In the genomic region with DNA sequence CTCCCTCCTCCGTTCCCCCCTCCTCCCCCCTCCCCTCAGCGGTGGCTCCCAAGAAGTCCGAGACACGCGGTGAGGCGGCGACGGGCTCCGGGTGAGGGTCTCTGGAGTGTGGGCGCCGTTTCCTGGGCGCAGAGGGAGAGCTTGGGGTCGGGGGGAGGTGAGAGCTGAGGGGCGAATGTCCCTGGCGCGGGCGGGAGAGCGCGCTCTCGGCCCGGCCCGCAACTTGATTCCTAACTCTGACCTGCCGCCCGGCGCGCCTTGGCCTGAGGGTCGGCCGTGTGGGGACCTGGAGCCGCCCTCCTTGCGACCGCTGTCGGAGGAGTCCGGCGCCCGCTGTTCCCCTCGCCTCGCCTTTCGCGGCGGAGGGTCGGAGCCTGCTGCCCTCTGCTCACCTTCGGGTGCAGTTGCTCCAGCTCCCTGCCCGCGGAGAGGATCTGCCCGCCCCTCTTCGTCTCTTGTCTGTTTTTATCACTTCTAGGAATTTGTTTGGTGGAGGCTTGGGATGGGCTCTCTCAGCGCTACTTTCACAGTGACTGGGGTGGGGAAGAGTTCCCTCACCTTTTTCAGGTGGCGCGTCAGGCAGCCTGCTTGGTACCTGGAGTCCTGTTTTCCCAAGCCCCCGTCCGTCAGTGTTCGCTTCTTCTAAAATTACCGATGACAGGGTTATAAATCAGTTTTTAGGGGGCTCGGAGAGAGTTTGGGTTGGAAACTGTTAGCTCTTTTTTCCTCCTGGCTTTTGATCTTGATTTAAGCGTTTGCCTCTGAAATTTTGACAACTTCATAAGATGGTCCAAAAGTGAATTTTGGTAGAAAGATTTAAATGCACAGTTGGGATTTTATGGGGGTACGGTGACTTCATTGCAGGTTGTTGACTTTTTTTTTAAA, we compare ENCODE assay signal across 8 cellular contexts. TPM values are rescaled to one million over a fixed set of nuclear protein-coding genes. Genes with fewer than 3 reads are reported as not detected.
DNase-seq lines count a peak whose midpoint lies in the region; ATAC-seq and TF ChIP-seq lines count a peak whose summit lies in the region.

No MANE protein-coding gene starts in this region.

- H3K4me2 ChIP-seq in DOHH2 (ENCODE audit: low read length) (peak overlapping the region; percentile 88), SU-DHL-6 (ENCODE audit: low read depth, low read length, poor library complexity, severe bottlenecking) (peak overlapping the region; percentile 78)

- H2AFZ ChIP-seq in SU-DHL-6 (ENCODE audit: low read depth, low read length, severe bottlenecking): no peak overlapping the region

- peaks cover 28% of the 10 kb centered on the region for H3K36me3 ChIP-seq in DOHH2 (ENCODE audit: control insufficient read depth, low read length)
- peaks cover 4% of the 10 kb centered on the region; the same call in 1 of the 2 replicates for H3K36me3 ChIP-seq in SU-DHL-6 (ENCODE audit: low read length)
- no peaks in the 10 kb centered on the region for H3K36me3 ChIP-seq in suprapubic skin

- ATAC-seq in GM19455 (IDR thresholded peaks at IDR 0.05; ENCODE audit: unreplicated experiment) (peak; percentile 40), HG03520 (IDR thresholded peaks at IDR 0.05; ENCODE audit: unreplicated experiment) (peak; percentile 29), memory B cell (ENCODE audit: low read depth) (peak; percentile 24)

- H4K20me1 ChIP-seq in DOHH2 (ENCODE audit: control insufficient read depth, insufficient read depth, low read depth, low read length) (peaks cover 23% of the 10 kb centered on the region; the same call in 1 of the 2 replicates), SU-DHL-6 (ENCODE audit: low read depth, low read length) (peaks cover 16% of the 10 kb centered on the region)

- H3K27me3 ChIP-seq in DOHH2 (ENCODE audit: control insufficient read depth, low read length) (no peaks in the 10 kb centered on the region), SU-DHL-6 (ENCODE audit: low read length) (no peaks in the 10 kb centered on the region), suprapubic skin (no peaks in the 10 kb centered on the region)

- H3K4me3 ChIP-seq in DOHH2 (ENCODE audit: low read length) (peak overlapping the region; percentile 97), SU-DHL-6 (ENCODE audit: insufficient read depth, low read length, poor library complexity, severe bottlenecking) (peak overlapping the region; percentile 83), coronary artery (peak overlapping the region; percentile 98), suprapubic skin (peak overlapping the region; percentile 98)

- peak overlapping the region; percentile 81 for H3K9ac ChIP-seq in SU-DHL-6 (ENCODE audit: low read length)

- no peaks in the 10 kb centered on the region for H3K9me3 Mint-ChIP-seq in memory B cell

- H3K27ac ChIP-seq in DOHH2 (ENCODE audit: low read depth, low read length): peak overlapping the region; percentile 87
- H3K27ac ChIP-seq in SU-DHL-6 (ENCODE audit: low read depth, low read length): peak overlapping the region; percentile 67
- H3K27ac ChIP-seq in coronary artery: peak overlapping the region; percentile 87 to 97
- H3K27ac ChIP-seq in suprapubic skin: peak overlapping the region; percentile 96

- peaks cover 57% of the 10 kb centered on the region for H3K79me2 ChIP-seq in DOHH2 (ENCODE audit: control insufficient read depth, low read length)
- H3K79me2 ChIP-seq in SU-DHL-6 (ENCODE audit: insufficient read depth, low read length): peaks cover 54% of the 10 kb centered on the region

- peak overlapping the region; percentile 94 for H3K27ac Mint-ChIP-seq in memory B cell

- H3K4me1 Mint-ChIP-seq in memory B cell: peaks cover 25% of the 10 kb centered on the region

- H3K9me2 ChIP-seq in DOHH2 (replicated peaks; ENCODE audit: control insufficient read depth, low read length): no peaks in the 10 kb centered on the region
- no peaks in the 10 kb centered on the region for H3K9me2 ChIP-seq in SU-DHL-6 (replicated peaks; ENCODE audit: insufficient read depth, low read length)

- TF ChIP-seq CTCF in DOHH2 (IDR thresholded peaks at IDR 0.05; ENCODE audit: low read depth, low read length, poor library complexity, severe bottlenecking) (peak; percentile 5), SU-DHL-6 (IDR thresholded peaks at IDR 0.05; ENCODE audit: insufficient read depth, low read length, poor library complexity, severe bottlenecking) (no peak), coronary artery (IDR thresholded peaks at IDR 0.05) (no peak), suprapubic skin (IDR thresholded peaks at IDR 0.05) (no peak)

- H3K9me3 ChIP-seq in DOHH2 (ENCODE audit: control insufficient read depth, insufficient read depth, low read length) (no peaks in the 10 kb centered on the region), SU-DHL-6 (ENCODE audit: insufficient read depth, low read length) (no peaks in the 10 kb centered on the region), suprapubic skin (no peaks in the 10 kb centered on the region)

- DNase-seq in coronary artery (ENCODE audit: low spot score): no peak
- DNase-seq in memory B cell (ENCODE audit: low spot score in 2 of 2): no peak
- DNase-seq in suprapubic skin (ENCODE audit: low spot score in 2 of 2): peak; percentile 73 to 80
- no peak for DNase-seq in central memory CD4-positive, alpha-beta T cell

- H3K36me3 Mint-ChIP-seq in memory B cell: peaks cover 2% of the 10 kb centered on the region

- under 1% methylated on average over 27 of the region's 56 CpGs for WGBS in suprapubic skin

- no peak for TF ChIP-seq POLR2A in suprapubic skin (IDR thresholded peaks at IDR 0.05)

- no peaks in the 10 kb centered on the region for H3K27me3 Mint-ChIP-seq in memory B cell

- no peak for TF ChIP-seq EP300 in suprapubic skin (IDR thresholded peaks at IDR 0.05)

- H3K4me1 ChIP-seq in DOHH2 (ENCODE audit: control insufficient read depth, low read length) (peaks cover 29% of the 10 kb centered on the region), suprapubic skin (peaks cover 34% of the 10 kb centered on the region)

- H3K4me3 Mint-ChIP-seq in memory B cell: peak overlapping the region; percentile 91

- peaks cover 4% of the 10 kb centered on the region for H3F3A ChIP-seq in DOHH2 (ENCODE audit: control insufficient read depth, insufficient read depth)
- H3F3A ChIP-seq in SU-DHL-6 (ENCODE audit: insufficient read depth): peaks cover 9% of the 10 kb centered on the region; the same call in 1 of the 2 replicates

RNA-seq across cellular contexts. Expression of a gene that starts 0.5 kb away (rescaled TPM):
- total RNA-seq in suprapubic skin: 10 to 100 TPM; 40.3 to 47.9 (median 43.4) TPM

Comparison
In these comparisons a context has a peak if more than half of its experiments do, and no peak if none do; other contexts are left out.
1. DNase-seq: peak in suprapubic skin (2 of 2); none in coronary artery (single experiment), memory B cell (0 of 2) and central memory CD4-positive, alpha-beta T cell (single experiment).
2. Peak in every context shown above with its lines, with median percentiles within 50 percentile points of each other: H3K27ac ChIP-seq, H3K4me3 ChIP-seq and ATAC-seq.